ENCODE assay signal across 15 cellular contexts in genomic region chr18:57575542-57575941, GRCh38. TPM values are rescaled to one million over a fixed set of nuclear protein-coding genes. Genes with fewer than 3 reads are reported as not detected.
DNase-seq lines count a peak whose midpoint lies in the region; ATAC-seq and TF ChIP-seq lines count a peak whose summit lies in the region.
"Had no signal": no experiment of that assay in that cellular context is flagged by ENCODE, and none has a peak within 500 bp of the region (broad histone marks: within the 10 kb centered on the region; RNA-seq: fewer than 3 reads in every experiment).

No MANE protein-coding gene starts in this region.

- H3K27me3 Mint-ChIP-seq in nephron (ENCODE audit: low read depth) = no peaks in the 10 kb centered on the region
- H3K27me3 Mint-ChIP-seq: B cell; CD4-positive, CD25-positive, alpha-beta regulatory T cell; CD8-positive, alpha-beta memory T cell had no signal

- DNase-seq in NCI-H69 (lab: John Stamatoyannopoulos, UW) (peak; percentile 22), epithelial cell of prostate (ENCODE audit: low read depth, low spot score) (no peak), dorsolateral prefrontal cortex (no peak)
- DNase-seq: CD4-positive, CD25-positive, alpha-beta regulatory T cell; CD8-positive, alpha-beta memory T cell; COR-L47; GM23248 had no signal

- no peak overlapping the region for H3K4me3 ChIP-seq in dorsolateral prefrontal cortex
- H3K4me3 ChIP-seq: BLaER1 treated with 17β-estradiol and CSF1 and Interleukin-3, amounts not matched to agents 10 nM and 100 nM; GM23248; HAP-1 had no signal

- ATAC-seq in esophagus mucosa (no peak), HG03571 (IDR thresholded peaks at IDR 0.05; ENCODE audit: unreplicated experiment) (no peak)

- H3K27ac ChIP-seq in 22Rv1 = peak overlapping the region; percentile 51
- peak overlapping the region; percentile 19 for H3K27ac ChIP-seq in epithelial cell of prostate
- no peak overlapping the region for H3K27ac ChIP-seq in dorsolateral prefrontal cortex
- H3K27ac ChIP-seq: BLaER1 treated with 17β-estradiol and CSF1 and Interleukin-3, amounts not matched to agents 10 nM and 100 nM; GM23248; HL-60 had no signal

- no peaks in the 10 kb centered on the region for H3K27me3 ChIP-seq in dorsolateral prefrontal cortex
- H3K27me3 ChIP-seq: BLaER1 treated with 17β-estradiol and CSF1 and Interleukin-3, amounts not matched to agents 10 nM and 100 nM had no signal

- no peaks in the 10 kb centered on the region for H3K4me1 Mint-ChIP-seq in nephron

- peaks cover 69% of the 10 kb centered on the region for H3K36me3 Mint-ChIP-seq in nephron (ENCODE audit: low read depth)

- no peak overlapping the region for H3K4me3 Mint-ChIP-seq in nephron
- H3K4me3 Mint-ChIP-seq: B cell; CD4-positive, CD25-positive, alpha-beta regulatory T cell; CD8-positive, alpha-beta memory T cell had no signal

- H3K9me3 Mint-ChIP-seq in nephron = no peaks in the 10 kb centered on the region
- H3K9me3 Mint-ChIP-seq: CD4-positive, CD25-positive, alpha-beta regulatory T cell; CD8-positive, alpha-beta memory T cell had no signal

- intact Hi-C loops in dorsolateral prefrontal cortex (cut with DNase I) = no loop called here

- peak overlapping the region in 2 of 3 experiments; percentile 17 to 76 for H3K27ac Mint-ChIP-seq in nephron
- H3K27ac Mint-ChIP-seq: B cell; CD8-positive, alpha-beta memory T cell had no signal

- TF ChIP-seq CTCF in 22Rv1 (IDR thresholded peaks at IDR 0.05) (no peak), nephron (IDR thresholded peaks at IDR 0.05; ENCODE audit: unreplicated experiment in 3 of 3) (no peak), dorsolateral prefrontal cortex (IDR thresholded peaks at IDR 0.05 in 54 of 56, conservative IDR thresholded peaks at IDR 0.05 in 2 of 56; ENCODE audit: low read depth in 1 of 56, partially characterized antibody in 56 of 56) (no peak)

RNA-seq across cellular contexts. Expression of gene FECH, which starts 11.0 kb away (rescaled TPM):
- 21.9 TPM for total RNA-seq in esophagus mucosa
- 10 to 100 TPM; 19.5 to 49.7 (median 35.0) TPM for total RNA-seq in dorsolateral prefrontal cortex

RNA-seq across cellular contexts. Expression of gene NARS1, which starts 46.1 kb away (rescaled TPM):
- total RNA-seq in esophagus mucosa (73.6 TPM), dorsolateral prefrontal cortex (100 to 1,000 TPM in 96 of 120 experiments, 10 to 100 TPM in 24; 62.8 to 161 (median 117) TPM)

Comparison
In these comparisons a context has a peak if more than half of its experiments do, and no peak if none do; other contexts are left out.
1. H3K27ac ChIP-seq: peak in 22Rv1 (single experiment) and epithelial cell of prostate (single experiment); none in dorsolateral prefrontal cortex (0 of 59).